9 cellular contexts compared by ENCODE assay signal in the genomic region with DNA sequence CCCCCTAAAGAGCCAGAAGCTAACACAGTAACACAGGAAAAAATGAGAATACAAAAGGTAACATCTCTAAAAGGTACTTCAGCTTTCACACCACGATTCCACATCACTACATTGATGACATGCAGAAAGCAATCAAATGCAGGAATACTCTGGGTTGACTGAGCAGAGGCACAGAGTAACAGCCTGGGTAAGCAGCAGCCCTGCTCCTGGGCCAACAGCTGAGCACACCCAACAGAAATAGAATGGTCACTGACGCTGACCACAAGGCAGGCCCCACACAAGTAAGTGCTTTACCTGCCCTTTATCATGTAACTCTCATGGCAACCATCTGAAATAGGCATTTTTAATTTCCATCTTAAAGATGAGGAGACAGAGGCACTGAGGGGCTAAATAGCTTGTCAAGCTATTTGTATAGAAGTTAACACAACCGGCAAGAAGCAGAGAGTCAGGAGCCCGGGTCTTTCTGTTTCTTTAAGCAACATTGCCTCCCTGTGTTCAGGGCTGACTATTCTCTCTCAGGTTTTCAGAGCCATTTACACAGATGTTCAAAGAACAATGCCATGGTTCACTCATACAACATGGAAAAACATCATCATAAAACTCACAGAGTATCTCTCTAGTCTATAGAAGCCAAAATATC.
DNase-seq lines count a peak whose midpoint lies in the region; ATAC-seq and TF ChIP-seq lines count a peak whose summit lies in the region.
"Had no signal": no experiment of that assay in that cellular context is flagged by ENCODE, and none has a peak within 500 bp of the region (broad histone marks: within the 10 kb centered on the region; RNA-seq: fewer than 3 reads in every experiment).

No MANE protein-coding gene starts in this region.

- H3K27me3 ChIP-seq in heart left ventricle (peaks cover 0 to 19% (median 0%) of the 10 kb centered on the region in 9 donors), right atrium auricular region (no peaks in the 10 kb centered on the region), hepatocyte (no peaks in the 10 kb centered on the region)
- H3K27me3 ChIP-seq: tibial nerve had no signal

- no peaks in the 10 kb centered on the region for H3K36me3 Mint-ChIP-seq in activated naive CD8-positive, alpha-beta T cell

- H3K4me3 ChIP-seq in heart left ventricle (no peak overlapping the region), right atrium auricular region (no peak overlapping the region), hepatocyte (no peak overlapping the region)
- H3K4me3 ChIP-seq: tibial nerve had no signal

- no peaks in the 10 kb centered on the region for H3K9me3 Mint-ChIP-seq in activated naive CD8-positive, alpha-beta T cell (ENCODE audit: low read depth)

- H3K9me3 ChIP-seq in heart left ventricle (no peaks in the 10 kb centered on the region), right atrium auricular region (no peaks in the 10 kb centered on the region), hepatocyte (ENCODE audit: low read depth) (no peaks in the 10 kb centered on the region)
- H3K9me3 ChIP-seq: tibial nerve had no signal

- peak in 1 of 5 donors; percentile 4 for DNase-seq in heart left ventricle
- no peak for DNase-seq in right atrium auricular region (ENCODE audit: low spot score)
- DNase-seq in NCI-H345 treated with DMSO at 0.1 percent for 48 hours (lab: John Stamatoyannopoulos, UW; ENCODE audit: unreplicated experiment): peak; percentile 8
- peak; percentile 69 for DNase-seq in hepatocyte (ENCODE audit: low spot score)
- DNase-seq in stimulated activated CD4-positive, alpha-beta T cell treated with anti-CD3 and anti-CD28 coated beads, TNF-alpha, amount 100 ng/mL, for 24 hours (ENCODE audit: low read depth in 3 of 3): peak in 2 of 3 experiments; percentile 1 to 12
- DNase-seq in activated CD4-positive, CD25-positive, alpha-beta regulatory T cell treated with anti-CD3 and anti-CD28 coated beads, Interleukin-2, amount 50 U/mL, for 72 hours: no peak
- no peak for DNase-seq in NCI-H774 (lab: John Stamatoyannopoulos, UW)

- ATAC-seq in heart left ventricle: peak; percentile 55 to 83 (median 75)

- no peaks in the 10 kb centered on the region for H3K27me3 Mint-ChIP-seq in activated naive CD8-positive, alpha-beta T cell

- TF ChIP-seq CTCF in heart left ventricle (IDR thresholded peaks at IDR 0.05) (peak in 7 of 12 donors; percentile 20 to 43 (median 28)), right atrium auricular region (IDR thresholded peaks at IDR 0.05) (peak in 1 of 2 donors; percentile 48), hepatocyte (IDR thresholded peaks at IDR 0.05; ENCODE audit: poor library complexity) (peak; percentile 61)

- H3K4me2 ChIP-seq in hepatocyte: no peak overlapping the region

- intact Hi-C loops in heart left ventricle (cut with DNase I): loop anchor here in 5 of 10 donors (2.0 to 10.0 kb wide), 4 partner anchors 572 to 1054 kb away; no protein-coding TSS in a partner anchor

- no peaks in the 10 kb centered on the region for H3K79me2 ChIP-seq in hepatocyte

- no peaks in the 10 kb centered on the region for H4K20me1 ChIP-seq in hepatocyte (ENCODE audit: insufficient read depth, poor library complexity, severe bottlenecking)

- 28 to 41% (median 32%) methylated on average over 4 of the region's 4 CpGs for WGBS in heart left ventricle, 4 donors
- WGBS in hepatocyte (ENCODE audit: low lambda C conversion rate, missing lambda C conversion rate): 37% methylated on average over 4 of the region's 4 CpGs

- H3K4me1 Mint-ChIP-seq in activated naive CD8-positive, alpha-beta T cell (ENCODE audit: low read depth): peaks cover 16% of the 10 kb centered on the region

- H3K4me1 ChIP-seq in heart left ventricle: no peaks in the 10 kb centered on the region
- H3K4me1 ChIP-seq in right atrium auricular region: no peaks in the 10 kb centered on the region
- H3K4me1 ChIP-seq in hepatocyte (ENCODE audit: insufficient read depth): no peaks in the 10 kb centered on the region
- H3K4me1 ChIP-seq: tibial nerve had no signal

- no peaks in the 10 kb centered on the region for H3K9me2 ChIP-seq in hepatocyte (replicated peaks; ENCODE audit: insufficient read depth)

- H2AFZ ChIP-seq in hepatocyte: no peak overlapping the region

- H3K27ac ChIP-seq in heart left ventricle (no peak overlapping the region), right atrium auricular region (no peak overlapping the region), hepatocyte (peak overlapping the region; percentile 59)
- H3K27ac ChIP-seq: tibial nerve had no signal

- H3K36me3 ChIP-seq in heart left ventricle: no peaks in the 10 kb centered on the region
- H3K36me3 ChIP-seq in right atrium auricular region: no peaks in the 10 kb centered on the region
- no peaks in the 10 kb centered on the region for H3K36me3 ChIP-seq in hepatocyte (replicated peaks; ENCODE audit: insufficient read depth, low read depth)
- H3K36me3 ChIP-seq: tibial nerve had no signal

- TF ChIP-seq POLR2A in heart left ventricle (IDR thresholded peaks at IDR 0.05): no peak

- no peak overlapping the region for H3K4me3 Mint-ChIP-seq in activated naive CD8-positive, alpha-beta T cell

- H3K27ac Mint-ChIP-seq in activated naive CD8-positive, alpha-beta T cell: peak overlapping the region; percentile 68

Comparison
In these comparisons a context has a peak if more than half of its experiments do, and no peak if none do; other contexts are left out.
1. DNase-seq: peak in NCI-H345 treated with DMSO at 0.1 percent for 48 hours (single experiment), hepatocyte (single experiment) and stimulated activated CD4-positive, alpha-beta T cell treated with anti-CD3 and anti-CD28 coated beads, TNF-alpha, amount 100 ng/mL, for 24 hours (2 of 3); none in right atrium auricular region (single experiment), activated CD4-positive, CD25-positive, alpha-beta regulatory T cell treated with anti-CD3 and anti-CD28 coated beads, Interleukin-2, amount 50 U/mL, for 72 hours (single experiment) and NCI-H774 (single experiment).